29 cellular contexts compared by ENCODE assay signal in genomic region chr12:107468976-107469375, GRCh38.
"Had no signal": no experiment of that assay in that cellular context is flagged by ENCODE, and none has a peak within 500 bp of the region (broad histone marks: within the 10 kb centered on the region; RNA-seq: fewer than 3 reads in every experiment).

No MANE protein-coding gene starts in this region.

- H3K4me2 ChIP-seq: smooth muscle cell had no signal

- H3K27ac ChIP-seq: coronary artery, esophagus muscularis mucosa, foreskin keratinocyte, gastroesophageal sphincter, heart right ventricle, left lung, neutrophil, right lobe of liver, testis, tibial nerve, upper lobe of left lung had no signal

- H3K9me3 ChIP-seq: esophagus muscularis mucosa, gastroesophageal sphincter, heart right ventricle, left lung, mucosa of descending colon, neutrophil, pancreas, right lobe of liver, testis, tibial nerve, upper lobe of left lung had no signal

- H3K27ac Mint-ChIP-seq: mesothelial cell of epicardium; natural killer cell treated with Interleukin-12 subunit alpha and Interleukin-12 subunit beta and Interleukin-15 and Interleukin-18, amount 100 ng/mL, for 72 hours; progenitor cell of endocrine pancreas; stimulated activated memory B cell treated with anti-CD40 and anti-IgM and Interleukin-4, amounts not matched to agents 10 μg/mL and 1 μg/mL and 100 μg/mL, for 72 hours had no signal

- H3K4me1 Mint-ChIP-seq: mesothelial cell of epicardium; stimulated activated memory B cell treated with anti-CD40 and anti-IgM and Interleukin-4, amounts not matched to agents 10 μg/mL and 1 μg/mL and 100 μg/mL, for 72 hours had no signal

- H3K4me3 Mint-ChIP-seq: mesothelial cell of epicardium; naive B cell; natural killer cell treated with Interleukin-12 subunit alpha and Interleukin-12 subunit beta and Interleukin-15 and Interleukin-18, amount 100 ng/mL, for 72 hours; neural crest cell; stimulated activated memory B cell treated with anti-CD40 and anti-IgM and Interleukin-4, amounts not matched to agents 10 μg/mL and 1 μg/mL and 100 μg/mL, for 72 hours had no signal

- H3K36me3 ChIP-seq: esophagus muscularis mucosa, gastroesophageal sphincter, heart right ventricle, left lung, neutrophil, pancreas, right lobe of liver, tibial nerve, upper lobe of left lung had no signal

- H3K4me3 ChIP-seq: coronary artery, esophagus muscularis mucosa, gastroesophageal sphincter, heart right ventricle, left lung, mucosa of descending colon, pancreas, right lobe of liver, smooth muscle cell, testis, tibial nerve, upper lobe of left lung had no signal

- ATAC-seq: foreskin keratinocyte; gastroesophageal sphincter; heart right ventricle; left cardiac atrium; mucosa of descending colon; natural killer cell treated with Interleukin-12 subunit alpha and Interleukin-12 subunit beta and Interleukin-15 and Interleukin-18, amount 100 ng/mL, for 72 hours; stimulated activated memory B cell treated with anti-CD40 and anti-IgM and Interleukin-4, amounts not matched to agents 10 μg/mL and 1 μg/mL and 100 μg/mL, for 72 hours; stimulated activated naive CD8-positive, alpha-beta T cell treated with anti-CD3 and anti-CD28 coated beads, Interleukin-15, Interleukin-2, amounts not matched to agents 100 U/mL and 50 U/mL, for 24 hours had no signal

- H3K4me1 ChIP-seq: esophagus muscularis mucosa, foreskin keratinocyte, heart right ventricle, left lung, pancreas, right lobe of liver, tibial nerve had no signal

- H3K36me3 Mint-ChIP-seq: mesothelial cell of epicardium; naive B cell; natural killer cell treated with Interleukin-12 subunit alpha and Interleukin-12 subunit beta and Interleukin-15 and Interleukin-18, amount 100 ng/mL, for 72 hours; stimulated activated memory B cell treated with anti-CD40 and anti-IgM and Interleukin-4, amounts not matched to agents 10 μg/mL and 1 μg/mL and 100 μg/mL, for 72 hours had no signal

- H3K27me3 Mint-ChIP-seq: naive B cell; stimulated activated memory B cell treated with anti-CD40 and anti-IgM and Interleukin-4, amounts not matched to agents 10 μg/mL and 1 μg/mL and 100 μg/mL, for 72 hours had no signal

- DNase-seq: dermis blood vessel endothelial cell; effector memory CD4-positive, alpha-beta T cell; foreskin keratinocyte; glutamatergic neuron; heart right ventricle; hippocampal formation; left cardiac atrium; left lung; mesenchymal stem cell; mucosa of descending colon; naive B cell; right lobe of liver; stimulated activated CD4-positive, alpha-beta T cell treated with anti-CD3 and anti-CD28 coated beads, Interleukin-2, amount 100 ng/mL, for 24 hours; stimulated activated CD4-positive, alpha-beta T cell treated with anti-CD3 and anti-CD28 coated beads, Interleukin-4, amount 100 ng/mL, for 4 hours; stimulated activated naive CD8-positive, alpha-beta T cell treated with anti-CD3 and anti-CD28 coated beads, Interleukin-15, Interleukin-2, amounts not matched to agents 100 U/mL and 50 U/mL, for 24 hours had no signal

- H3K27me3 ChIP-seq: esophagus muscularis mucosa, foreskin keratinocyte, gastroesophageal sphincter, left lung, neutrophil, pancreas, right lobe of liver, testis, tibial nerve, upper lobe of left lung had no signal
